ENCODE assay signal across 23 cellular contexts in the genomic region with DNA sequence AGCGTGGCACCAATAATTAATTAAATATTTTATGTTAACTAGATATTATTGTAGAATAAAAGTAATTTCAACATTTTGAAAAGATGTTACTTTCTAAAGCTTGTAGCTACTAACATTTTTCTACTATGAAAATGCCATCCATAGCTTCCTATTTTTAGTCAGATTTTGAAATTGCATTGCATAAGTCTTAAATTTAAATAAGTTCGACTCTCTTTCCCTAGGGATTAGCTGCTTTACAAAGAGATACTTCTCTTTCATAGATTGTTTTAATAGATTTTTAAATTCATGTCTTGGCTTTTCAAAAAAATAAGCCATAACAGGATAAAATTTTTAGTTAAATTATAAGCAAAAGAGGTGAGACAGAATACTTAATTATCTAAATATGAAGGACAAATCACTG.
"Had no signal": no experiment of that assay in that cellular context is flagged by ENCODE, and none has a peak within 500 bp of the region (broad histone marks: within the 10 kb centered on the region; RNA-seq: fewer than 3 reads in every experiment).

No MANE protein-coding gene starts in this region.

- H3K4me1 ChIP-seq: adrenal gland had no signal

- DNase-seq: activated CD4-positive, alpha-beta memory T cell treated with anti-CD3 and anti-CD28 coated beads for 36 hours; activated CD4-positive, alpha-beta T cell treated with anti-CD3 and anti-CD28 coated beads, Interleukin-2, amount 10 ng/mL, durations not matched to agents 7 days and 5 days; activated CD4-positive, CD25-positive, alpha-beta regulatory T cell; activated CD8-positive, alpha-beta memory T cell treated with anti-CD3 and anti-CD28 coated beads for 24 hours; activated gamma-delta T cell; activated naive CD4-positive, alpha-beta T cell treated with anti-CD3 and anti-CD28 coated beads for 36 hours; activated naive CD8-positive, alpha-beta T cell treated with anti-CD3 and anti-CD28 coated beads for 36 hours; activated T-cell treated with anti-CD3 and anti-CD28 coated beads, Interleukin-2, amount 50 U/mL, for 4 hours; adrenal gland; anterior cingulate cortex; central memory CD4-positive, alpha-beta T cell; Karpas-422; NCI-H1105 treated with DMSO at 0.1 percent for 48 hours; NCI-H1436 treated with DMSO at 0.1 percent for 48 hours; NCI-H187; NCI-H2081; NCI-H524; OCI-M1; RPMI8226; SK-N-SH; T-helper 9 cell had no signal

- H3K27ac ChIP-seq: adrenal gland, VCaP had no signal

- H3K27me3 ChIP-seq: adrenal gland had no signal

- H3K4me3 ChIP-seq: adrenal gland, K562 had no signal

- H3K36me3 ChIP-seq: adrenal gland had no signal

- H3K9me3 ChIP-seq: adrenal gland, SK-N-SH had no signal
